1 cellular context compared by ENCODE assay signal in the genomic region with DNA sequence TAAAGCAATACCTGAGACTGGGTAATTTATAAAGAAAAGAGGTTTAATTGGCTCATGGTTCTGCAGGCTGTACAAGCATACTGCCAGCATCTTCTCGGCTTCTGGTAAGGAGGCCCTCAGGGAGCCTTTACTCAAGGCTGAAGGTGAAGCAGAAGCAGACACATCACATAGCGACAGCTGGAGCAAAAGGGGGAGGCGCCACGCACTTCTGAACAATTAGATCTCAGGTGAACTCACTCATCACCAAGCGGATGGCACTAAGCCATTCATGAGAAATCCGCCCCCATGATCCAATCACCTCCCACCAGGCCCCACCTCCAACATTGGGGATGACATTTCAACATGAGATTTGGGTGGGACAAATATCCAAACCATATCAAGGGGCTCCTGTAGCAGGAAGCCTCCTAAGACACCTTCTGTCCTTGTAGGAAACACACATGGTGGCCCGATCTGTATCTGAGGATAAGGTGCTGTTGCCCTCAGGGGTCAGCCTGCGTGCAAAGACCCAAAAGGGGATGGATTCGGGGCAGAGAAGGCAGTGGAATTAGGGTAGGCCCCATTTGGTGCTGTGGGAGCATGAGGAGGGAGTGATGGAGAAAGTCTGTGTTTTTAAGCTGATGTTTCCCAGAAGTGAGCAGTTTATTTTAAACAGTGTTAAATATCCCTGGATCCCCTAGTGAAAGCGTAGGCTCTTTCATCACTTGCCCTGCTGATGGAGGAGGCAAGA.
A peak's percentile ranks its signal among the peaks of the same experiment; 100 is the strongest.
TF ChIP-seq lines count a peak whose summit lies in the region.

No MANE protein-coding gene starts in this region.

TF ChIP-seq in GM12878, 131 proteins besides CTCF, POLR2A, EP300 and RAD21:
- TF ChIP-seq POLR2AphosphoS5 (IDR thresholded peaks at IDR 0.05; ENCODE audit: low read length) (peak; percentile 66), ZZZ3 (IDR thresholded peaks at IDR 0.05; ENCODE audit: control insufficient read depth, insufficient read length, low read depth) (no peak)
TF ChIP-seq in GM12878: peak in this region for 1.
